In the genomic region with DNA sequence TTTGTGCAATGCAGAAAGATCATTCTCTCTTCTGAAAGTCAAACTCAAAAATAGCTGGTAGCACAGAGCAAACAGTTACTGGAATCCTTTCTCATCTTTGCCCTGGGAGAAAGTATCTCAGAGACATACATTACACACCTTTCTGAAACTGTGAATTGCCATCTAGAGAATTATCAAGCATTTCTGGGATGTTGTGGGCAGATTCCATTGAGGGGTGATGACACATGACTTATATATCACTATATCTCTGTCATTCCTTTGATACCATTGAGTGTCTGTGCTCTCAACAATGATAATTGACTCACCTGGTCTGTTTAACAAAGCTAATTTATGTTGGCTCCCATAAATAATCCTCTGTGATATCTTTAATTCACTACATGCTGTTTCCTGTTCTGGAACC, we compare ENCODE assay signal across 1 cellular context.
TF ChIP-seq lines count a peak whose summit lies in the region.

No MANE protein-coding gene starts in this region.

TF ChIP-seq in SK-N-SH treated with all-trans-retinoic acid at 6 μM for 48 hours, 23 proteins besides CTCF, POLR2A, EP300 and RAD21 (continued from another document):
- TF ChIP-seq, protein P1, sequence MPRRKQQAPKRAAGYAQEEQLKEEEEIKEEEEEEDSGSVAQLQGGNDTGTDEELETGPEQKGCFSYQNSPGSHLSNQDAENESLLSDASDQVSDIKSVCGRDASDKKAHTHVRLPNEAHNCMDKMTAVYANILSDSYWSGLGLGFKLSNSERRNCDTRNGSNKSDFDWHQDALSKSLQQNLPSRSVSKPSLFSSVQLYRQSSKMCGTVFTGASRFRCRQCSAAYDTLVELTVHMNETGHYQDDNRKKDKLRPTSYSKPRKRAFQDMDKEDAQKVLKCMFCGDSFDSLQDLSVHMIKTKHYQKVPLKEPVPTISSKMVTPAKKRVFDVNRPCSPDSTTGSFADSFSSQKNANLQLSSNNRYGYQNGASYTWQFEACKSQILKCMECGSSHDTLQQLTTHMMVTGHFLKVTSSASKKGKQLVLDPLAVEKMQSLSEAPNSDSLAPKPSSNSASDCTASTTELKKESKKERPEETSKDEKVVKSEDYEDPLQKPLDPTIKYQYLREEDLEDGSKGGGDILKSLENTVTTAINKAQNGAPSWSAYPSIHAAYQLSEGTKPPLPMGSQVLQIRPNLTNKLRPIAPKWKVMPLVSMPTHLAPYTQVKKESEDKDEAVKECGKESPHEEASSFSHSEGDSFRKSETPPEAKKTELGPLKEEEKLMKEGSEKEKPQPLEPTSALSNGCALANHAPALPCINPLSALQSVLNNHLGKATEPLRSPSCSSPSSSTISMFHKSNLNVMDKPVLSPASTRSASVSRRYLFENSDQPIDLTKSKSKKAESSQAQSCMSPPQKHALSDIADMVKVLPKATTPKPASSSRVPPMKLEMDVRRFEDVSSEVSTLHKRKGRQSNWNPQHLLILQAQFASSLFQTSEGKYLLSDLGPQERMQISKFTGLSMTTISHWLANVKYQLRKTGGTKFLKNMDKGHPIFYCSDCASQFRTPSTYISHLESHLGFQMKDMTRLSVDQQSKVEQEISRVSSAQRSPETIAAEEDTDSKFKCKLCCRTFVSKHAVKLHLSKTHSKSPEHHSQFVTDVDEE (CRISPR knock-in tag; IDR thresholded peaks at IDR 0.05): no peak
- TF ChIP-seq ZC3H10 (CRISPR knock-in tag; IDR thresholded peaks at IDR 0.05) (no peak), ZNF70 (CRISPR knock-in tag; IDR thresholded peaks at IDR 0.05) (no peak), PATZ1 (CRISPR knock-in tag; IDR thresholded peaks at IDR 0.05; ENCODE audit: borderline replicate concordance) (no peak), TOX (CRISPR knock-in tag; IDR thresholded peaks at IDR 0.05; ENCODE audit: borderline replicate concordance) (no peak), ZNF565 (CRISPR knock-in tag; conservative IDR thresholded peaks at IDR 0.05; ENCODE audit: low read depth) (no peak), CSDC2 (CRISPR knock-in tag; IDR thresholded peaks at IDR 0.05) (no peak), ISL1 (CRISPR knock-in tag; IDR thresholded peaks at IDR 0.05) (no peak)
- TF ChIP-seq, protein P2, sequence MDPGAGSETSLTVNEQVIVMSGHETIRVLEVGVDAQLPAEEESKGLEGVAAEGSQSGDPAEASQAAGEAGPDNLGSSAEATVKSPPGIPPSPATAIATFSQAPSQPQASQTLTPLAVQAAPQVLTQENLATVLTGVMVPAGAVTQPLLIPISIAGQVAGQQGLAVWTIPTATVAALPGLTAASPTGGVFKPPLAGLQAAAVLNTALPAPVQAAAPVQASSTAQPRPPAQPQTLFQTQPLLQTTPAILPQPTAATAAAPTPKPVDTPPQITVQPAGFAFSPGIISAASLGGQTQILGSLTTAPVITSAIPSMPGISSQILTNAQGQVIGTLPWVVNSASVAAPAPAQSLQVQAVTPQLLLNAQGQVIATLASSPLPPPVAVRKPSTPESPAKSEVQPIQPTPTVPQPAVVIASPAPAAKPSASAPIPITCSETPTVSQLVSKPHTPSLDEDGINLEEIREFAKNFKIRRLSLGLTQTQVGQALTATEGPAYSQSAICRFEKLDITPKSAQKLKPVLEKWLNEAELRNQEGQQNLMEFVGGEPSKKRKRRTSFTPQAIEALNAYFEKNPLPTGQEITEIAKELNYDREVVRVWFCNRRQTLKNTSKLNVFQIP (CRISPR knock-in tag; IDR thresholded peaks at IDR 0.05; ENCODE audit: borderline replicate concordance, low read depth): no peak
TF ChIP-seq in SK-N-SH treated with all-trans-retinoic acid at 6 μM for 48 hours: peak in this region for 0.
